8 cellular contexts compared by ENCODE assay signal in the genomic region with DNA sequence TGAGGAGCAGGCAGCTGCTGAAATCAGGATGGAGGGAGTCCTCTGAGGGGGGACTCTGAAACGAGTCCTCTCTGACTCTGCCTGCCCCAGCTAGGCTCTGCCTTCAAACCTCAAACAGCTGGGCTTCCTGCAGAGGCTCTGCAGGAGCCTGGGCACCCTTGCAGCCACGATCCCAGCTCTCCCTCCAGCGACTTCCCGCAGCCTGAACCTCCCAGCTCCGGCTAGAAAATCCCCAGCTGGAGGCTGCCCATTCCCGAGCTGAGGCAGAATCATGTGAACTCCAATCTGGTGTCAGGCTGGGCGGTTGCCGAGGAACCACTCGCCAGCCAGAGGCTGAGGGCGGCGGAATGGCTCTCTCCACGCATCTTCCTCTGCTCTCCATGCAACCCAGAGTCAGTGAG. TPM values are rescaled to one million over a fixed set of nuclear protein-coding genes. Genes with fewer than 3 reads are reported as not detected.
DNase-seq lines count a peak whose midpoint lies in the region; ATAC-seq and TF ChIP-seq lines count a peak whose summit lies in the region.

A gene with protein sequence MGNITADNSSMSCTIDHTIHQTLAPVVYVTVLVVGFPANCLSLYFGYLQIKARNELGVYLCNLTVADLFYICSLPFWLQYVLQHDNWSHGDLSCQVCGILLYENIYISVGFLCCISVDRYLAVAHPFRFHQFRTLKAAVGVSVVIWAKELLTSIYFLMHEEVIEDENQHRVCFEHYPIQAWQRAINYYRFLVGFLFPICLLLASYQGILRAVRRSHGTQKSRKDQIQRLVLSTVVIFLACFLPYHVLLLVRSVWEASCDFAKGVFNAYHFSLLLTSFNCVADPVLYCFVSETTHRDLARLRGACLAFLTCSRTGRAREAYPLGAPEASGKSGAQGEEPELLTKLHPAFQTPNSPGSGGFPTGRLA (minus strand): TSS at position 204 of the 401 bp plus-strand sequence. CDS start 9,654 bp downstream, outside the sequence.

- H3K9me3 ChIP-seq in muscle layer of colon (ENCODE audit: low read length) = no peaks in the 10 kb centered on the region

- H3K27me3 ChIP-seq in H7 (ENCODE audit: control insufficient read depth, insufficient read depth, low read length) (no peaks in the 10 kb centered on the region), muscle layer of colon (ENCODE audit: control insufficient read depth in 1 of 2, insufficient read depth in 2 of 2, low read length in 2 of 2) (peaks cover 0 to 8% of the 10 kb centered on the region in 2 donors)

- CTCF ChIA-PET in GM10248 (lab: Yijun Ruan, JAX) = interaction anchor here (0.9 to 4.0 kb wide), 6 partner anchors 13 to 79 kb away, joined by 3 to 22 read pairs (median 6); no protein-coding TSS in a partner anchor

- ATAC-seq in HG03159 (IDR thresholded peaks at IDR 0.05; ENCODE audit: unreplicated experiment) (no peak), GM19455 (IDR thresholded peaks at IDR 0.05; ENCODE audit: unreplicated experiment) (no peak)

- POLR2A ChIA-PET in GM10248 (lab: Yijun Ruan, JAX) = no interaction called here

- H3K27ac ChIP-seq in muscle layer of colon (ENCODE audit: low read depth, low read length) = no peak within 1 kb of the TSS

- H3K9ac ChIP-seq in muscle layer of colon (ENCODE audit: low read length) = peak within 1 kb of the TSS; percentile 33

- H3K36me3 ChIP-seq in H7 (replicated peaks; ENCODE audit: control insufficient read depth, insufficient read depth, low read length) = no peaks in the 10 kb centered on the region
- H3K36me3 ChIP-seq in muscle layer of colon (ENCODE audit: insufficient read depth, low read length) = no peaks in the 10 kb centered on the region

- intact Hi-C loops in T-helper 1 cell treated with Interleukin-12 subunit alpha and Interleukin-12 subunit beta and Interleukin-4 antibody, amounts not matched to agents 30 ng/mL and 1 ng/mL, for 36 hours (cut with micrococcal nuclease) = loop anchor here (5.0 kb wide), 2 partner anchors 487 to 847 kb away; partner anchors contain the start of gene CALM1

- DNase-seq in AG09309 (ENCODE audit: low read depth) (peak; percentile 62), H7 (peak; percentile 80), epidermal melanocyte (ENCODE audit: insufficient read length, low spot score) (peak; percentile 74), GM10248 (ENCODE audit: extremely low spot score) (no peak)

- H3K4me3 ChIP-seq in AG09309 (ENCODE audit: control insufficient read depth, low read depth, low read length) (peak within 1 kb of the TSS; percentile 48), H7 (ENCODE audit: insufficient read depth, low read depth, low read length) (no peak within 1 kb of the TSS), muscle layer of colon (ENCODE audit: low read depth in 1 of 2, low read length in 2 of 2) (peak within 1 kb of the TSS; percentile 14 to 26)

- H3K4me1 ChIP-seq in muscle layer of colon (ENCODE audit: insufficient read depth, low read length) = peaks cover 24% of the 10 kb centered on the region

- TF ChIP-seq CTCF in AG09309 (IDR thresholded peaks at IDR 0.05; ENCODE audit: control insufficient read depth, insufficient read depth, low read depth, low read length, missing control alignments) (no peak), GM10248 (IDR thresholded peaks at IDR 0.05; ENCODE audit: control extremely low read depth, extremely low read depth, low read depth, missing control alignments) (no peak)

RNA-seq across cellular contexts. Expression of the gene that starts here (rescaled TPM):
- 0.22 and 1.1 TPM in 2 replicates for total RNA-seq in H7 (2014; rRNA removed; shearing (Covaris generic))
- total RNA-seq in T-helper 1 cell treated with Interleukin-12 subunit alpha and Interleukin-12 subunit beta and Interleukin-4 antibody, amounts not matched to agents 30 ng/mL and 1 ng/mL, for 36 hours = 43.8 and 45.5 TPM in 2 replicates

Comparison
In these comparisons a context has a peak if more than half of its experiments do, and no peak if none do; other contexts are left out.
1. RNA of the gene that starts here (total RNA-seq): 43.8 to 45.5 TPM in T-helper 1 cell treated with Interleukin-12 subunit alpha and Interleukin-12 subunit beta and Interleukin-4 antibody, amounts not matched to agents 30 ng/mL and 1 ng/mL, for 36 hours; 0.22 to 1.1 TPM in H7; every median in the first group is over 10 times any median in the second.